In the genomic region with DNA sequence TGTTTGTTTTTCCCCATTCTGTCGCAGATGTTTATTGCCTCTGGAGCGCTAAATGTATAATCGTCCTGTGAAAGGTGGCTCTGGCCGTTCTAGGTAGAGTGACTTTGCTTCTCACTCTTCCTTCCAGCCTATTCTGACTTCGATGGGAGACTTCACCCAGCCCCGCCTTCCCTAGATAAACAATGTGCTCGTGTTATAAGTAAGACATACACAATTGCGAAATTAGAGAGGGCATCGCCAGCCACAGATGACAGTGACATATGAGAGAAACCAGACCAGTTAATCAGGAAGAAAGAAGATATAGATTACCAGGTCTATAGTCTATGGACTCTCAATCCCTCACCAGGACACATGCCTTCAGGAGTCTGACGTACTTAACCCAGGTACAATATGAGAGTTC, we compare ENCODE assay signal across 15 cellular contexts.
DNase-seq lines count a peak whose midpoint lies in the region; ATAC-seq and TF ChIP-seq lines count a peak whose summit lies in the region.
"Had no signal": no experiment of that assay in that cellular context is flagged by ENCODE, and none has a peak within 500 bp of the region (broad histone marks: within the 10 kb centered on the region; RNA-seq: fewer than 3 reads in every experiment).

No MANE protein-coding gene starts in this region.

- H3K27ac ChIP-seq in A673 (ENCODE audit: low read depth, low read length, poor library complexity, severe bottlenecking): no peak overlapping the region
- H3K27ac ChIP-seq: BLaER1 treated with 17β-estradiol and CSF1 and Interleukin-3, amounts not matched to agents 10 nM and 100 nM had no signal

- no peak overlapping the region for H3K4me3 ChIP-seq in A673 (ENCODE audit: low read depth, low read length, poor library complexity, severe bottlenecking)
- H3K4me3 ChIP-seq: BLaER1 treated with 17β-estradiol and CSF1 and Interleukin-3, amounts not matched to agents 10 nM and 100 nM; HAP-1 had no signal

- no peaks in the 10 kb centered on the region for H3K36me3 ChIP-seq in A673 (ENCODE audit: insufficient read depth, low read length, poor library complexity, severe bottlenecking)
- H3K36me3 ChIP-seq: BLaER1 treated with 17β-estradiol and CSF1 and Interleukin-3, amounts not matched to agents 10 nM and 100 nM; HAP-1 had no signal

- TF ChIP-seq CTCF in A673 (conservative IDR thresholded peaks at IDR 0.05; ENCODE audit: low read depth, low read length): no peak

- H3K4me3 Mint-ChIP-seq in T-helper 17 cell: no peak overlapping the region

- CTCF ChIA-PET in A673 (lab: Charles Lee): no interaction called here

- no peaks in the 10 kb centered on the region for H3K4me1 Mint-ChIP-seq in T-helper 17 cell

- BruUV-seq in A673 (replicated peaks; lab: Mats Ljungman, UMichigan): no TSS peak

- POLR2A ChIA-PET in A673 (lab: Charles Lee; ENCODE audit: low non-redundant PET): no interaction called here

- H3K27me3 ChIP-seq in A673 (replicated peaks; ENCODE audit: insufficient read depth, low read depth, low read length, poor library complexity): no peaks in the 10 kb centered on the region
- H3K27me3 ChIP-seq: BLaER1 treated with 17β-estradiol and CSF1 and Interleukin-3, amounts not matched to agents 10 nM and 100 nM had no signal

- H3K27me3 Mint-ChIP-seq in T-helper 17 cell: no peaks in the 10 kb centered on the region

- peaks cover 19% of the 10 kb centered on the region for H3K4me1 ChIP-seq in A673 (ENCODE audit: insufficient read depth, low read length, poor library complexity, severe bottlenecking)
- H3K4me1 ChIP-seq: BLaER1 treated with 17β-estradiol and CSF1 and Interleukin-3, amounts not matched to agents 10 nM and 100 nM; HAP-1 had no signal

- DNase-seq in A673 (ENCODE audit: low spot score) (peak; percentile 28), ELR (ENCODE audit: low read depth) (peak; percentile 2), NCI-H510A treated with DMSO at 0.1 percent for 48 hours (lab: John Stamatoyannopoulos, UW) (peak; percentile 89), fibroblast of peridontal ligament (ENCODE audit: extremely low read depth) (peak; percentile 4), T-helper 17 cell (no peak), SW 1271 (lab: John Stamatoyannopoulos, UW) (no peak)
- DNase-seq in central memory CD4-positive, alpha-beta T cell: no peak
- DNase-seq: Karpas-422, NCI-H1436 treated with DMSO at 0.1 percent for 48 hours, NCI-H526 treated with DMSO at 0.1 percent for 48 hours, SHP77 had no signal

- H3K9me3 ChIP-seq in A673 (ENCODE audit: low read depth, low read length, poor library complexity, severe bottlenecking): no peaks in the 10 kb centered on the region
- H3K9me3 ChIP-seq in T-helper 17 cell (ENCODE audit: control insufficient read depth, low read length, poor library complexity, severe bottlenecking): no peaks in the 10 kb centered on the region
- H3K9me3 ChIP-seq: BLaER1 treated with 17β-estradiol and CSF1 and Interleukin-3, amounts not matched to agents 10 nM and 100 nM; HAP-1 had no signal

- ATAC-seq in T-helper 17 cell (no peak), HG03439 (IDR thresholded peaks at IDR 0.05; ENCODE audit: unreplicated experiment) (no peak)
- ATAC-seq: Panc1 had no signal

- H3K36me3 Mint-ChIP-seq in T-helper 17 cell (ENCODE audit: low read depth): no peaks in the 10 kb centered on the region

- intact Hi-C loops in A673 (cut with micrococcal nuclease; ENCODE audit: unreplicated experiment): no loop called here

- no peak overlapping the region for H3K27ac Mint-ChIP-seq in T-helper 17 cell

Comparison
In these comparisons a context has a peak if more than half of its experiments do, and no peak if none do; other contexts are left out.
1. DNase-seq: peak in A673 (single experiment), ELR (single experiment), NCI-H510A treated with DMSO at 0.1 percent for 48 hours (single experiment) and fibroblast of peridontal ligament (single experiment); none in T-helper 17 cell (0 of 3), SW 1271 (0 of 2) and central memory CD4-positive, alpha-beta T cell (single experiment).